18 cellular contexts compared by ENCODE assay signal in the genomic region with DNA sequence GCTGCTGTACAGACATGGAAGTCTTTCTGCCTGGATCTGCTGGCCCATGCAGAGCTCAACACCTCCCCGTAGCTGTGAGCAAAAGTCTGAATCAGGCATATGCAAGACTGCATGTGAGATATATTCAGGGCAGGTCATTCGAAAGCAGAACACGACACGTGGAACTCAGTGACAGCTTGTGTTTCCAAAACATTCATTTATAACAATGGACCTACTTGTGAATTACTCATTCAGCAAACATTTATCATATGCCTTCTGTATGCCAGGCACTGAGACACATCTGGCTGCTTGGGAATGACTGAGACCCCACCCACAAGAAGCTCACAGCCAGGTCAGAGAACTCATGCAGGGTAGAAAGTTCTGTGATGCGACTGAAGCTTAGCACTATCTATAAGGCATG. TPM values are rescaled to one million over a fixed set of nuclear protein-coding genes. Genes with fewer than 3 reads are reported as not detected.
"Had no signal": no experiment of that assay in that cellular context is flagged by ENCODE, and none has a peak within 500 bp of the region (broad histone marks: within the 10 kb centered on the region; RNA-seq: fewer than 3 reads in every experiment).

No MANE protein-coding gene starts in this region.

RNA-seq across cellular contexts. Expression of a gene that starts 46.2 kb away (rescaled TPM):
- total RNA-seq: activated B cell treated with CpG ODN at 0.5 μM for 24 hours; activated CD4-positive, alpha-beta memory T cell treated with anti-CD3 and anti-CD28 coated beads for 36 hours; activated CD4-positive, alpha-beta T cell treated with anti-CD3 and anti-CD28 coated beads, Interleukin-2, amount 10 ng/mL, durations not matched to agents 24 days and 14 days; activated CD8-positive, alpha-beta memory T cell treated with anti-CD3 and anti-CD28 coated beads for 36 hours; activated CD8-positive, alpha-beta T cell treated with anti-CD3 and anti-CD28 coated beads for 36 hours; activated naive CD4-positive, alpha-beta T cell treated with anti-CD3 and anti-CD28 coated beads for 36 hours; activated naive CD4-positive, alpha-beta T cell treated with anti-CD3 and anti-CD28 coated beads, Interleukin-2, amount 50 U/mL, for 72 hours; activated naive CD8-positive, alpha-beta T cell treated with anti-CD3 and anti-CD28 coated beads for 36 hours; activated T-cell treated with anti-CD3 and anti-CD28 coated beads, Interleukin-2, amount 50 U/mL, for 4 hours; activated T-cell treated with anti-CD3 and anti-CD28 coated beads, Interleukin-2, amount 50 U/mL, for 72 hours; activated T-helper 1 cell treated with anti-CD3 and anti-CD28 coated beads, Interleukin-12 subunit alpha, Interleukin-12 subunit beta, Interleukin-2, Interleukin-4 antibody, amounts not matched to agents 30 ng/mL and 10 ng/mL and 1 ng/mL, durations not matched to agents 14 hours and 24 hours and 36 hours; activated T-helper 17 cell treated with anti-CD3 and anti-CD28 coated beads, Interleukin-2, amount 50 U/mL, for 72 hours; aorta; astrocyte; body of pancreas; breast epithelium; cardiac septum had no signal
- polyA plus RNA-seq: adrenal gland, aorta had no signal
